In genomic region chr5:168073311-168073710, GRCh38 we compare ENCODE assay signal across 17 cellular contexts.
DNase-seq lines count a peak whose midpoint lies in the region; ATAC-seq and TF ChIP-seq lines count a peak whose summit lies in the region.
"Had no signal": no experiment of that assay in that cellular context is flagged by ENCODE, and none has a peak within 500 bp of the region (broad histone marks: within the 10 kb centered on the region; RNA-seq: fewer than 3 reads in every experiment).

No MANE protein-coding gene starts in this region.

- DNase-seq in GM23248 (no peak), NCI-H69 (lab: John Stamatoyannopoulos, UW) (peak; percentile 86), endodermal cell (no peak), sciatic nerve (ENCODE audit: low spot score) (no peak), transverse colon (no peak)
- DNase-seq: ACHN, DMS 273 treated with DMSO at 0.1 percent for 48 hours, DND-41, GOT3, KBM-7, NCI-H2171 treated with DMSO at 0.1 percent for 48 hours, NCI-H446, NCI-H526 treated with DMSO at 0.1 percent for 48 hours, SIG-M5 had no signal

- H3K36me3 Mint-ChIP-seq in endodermal cell (ENCODE audit: low read depth): no peaks in the 10 kb centered on the region
- H3K36me3 Mint-ChIP-seq: CD14-positive monocyte had no signal

- H3K4me2 ChIP-seq in GM23248 (ENCODE audit: unreplicated experiment): no peak overlapping the region

- H3K27me3 ChIP-seq in GM23248 (replicated peaks; ENCODE audit: insufficient read depth) (no peaks in the 10 kb centered on the region), endodermal cell (ENCODE audit: control insufficient read depth, insufficient read depth, low read length, poor library complexity, severe bottlenecking) (no peaks in the 10 kb centered on the region), transverse colon (no peaks in the 10 kb centered on the region)

- in situ Hi-C loops in GM23248 (cut with MboI): no loop called here
- in situ Hi-C loops in transverse colon (cut with MboI; ENCODE audit: low pct_ligation_motif_present in 1 of 4, low pct_unique_long_range_greater_than_20kb in 1 of 4, low sequenced_read_pairs in 3 of 4): no loop called here

- H3K4me3 Mint-ChIP-seq in endodermal cell: no peak overlapping the region
- H3K4me3 Mint-ChIP-seq: CD14-positive monocyte had no signal

- no peaks in the 10 kb centered on the region for H3K9me2 ChIP-seq in GM23248 (ENCODE audit: insufficient read depth)

- TF ChIP-seq CTCF in endodermal cell (conservative IDR thresholded peaks at IDR 0.05) (no peak), transverse colon (IDR thresholded peaks at IDR 0.05) (no peak)

- intact Hi-C loops in sciatic nerve (cut with DNase I) (no loop called here), transverse colon (cut with DNase I; ENCODE audit: low total_unique reads) (no loop called here)

- H3K9me3 ChIP-seq in GM23248 (ENCODE audit: low read depth) (no peaks in the 10 kb centered on the region), endodermal cell (ENCODE audit: control insufficient read depth, low read length) (no peaks in the 10 kb centered on the region), transverse colon (no peaks in the 10 kb centered on the region)

- ATAC-seq in sciatic nerve: peak; percentile 41
- no peak for ATAC-seq in HG03045 (IDR thresholded peaks at IDR 0.05; ENCODE audit: unreplicated experiment)
- no peak for ATAC-seq in HG03108 (IDR thresholded peaks at IDR 0.05; ENCODE audit: unreplicated experiment)

- H2AFZ ChIP-seq in GM23248: no peak overlapping the region

- H3K4me1 Mint-ChIP-seq in endodermal cell: no peaks in the 10 kb centered on the region
- H3K4me1 Mint-ChIP-seq: CD14-positive monocyte had no signal

- H3K4me3 ChIP-seq in GM23248 (no peak overlapping the region), endodermal cell (ENCODE audit: low read length) (no peak overlapping the region), transverse colon (no peak overlapping the region)

- peaks cover 24% of the 10 kb centered on the region for H3K27me3 Mint-ChIP-seq in endodermal cell (ENCODE audit: insufficient read depth)

- peak overlapping the region; percentile 10 for H3K27ac Mint-ChIP-seq in endodermal cell

- WGBS in GM23248 (ENCODE audit: low coverage in 1 of 2, low lambda C conversion rate in 2 of 2, missing lambda C conversion rate in 2 of 2), 2 experiments: 94 to 95% methylated on average over 5 of the region's 5 CpGs
- WGBS in endodermal cell (ENCODE audit: insufficient coverage in 1 of 2, insufficient read length in 1 of 2), 2 experiments: 95 to 98% methylated on average over 5 of the region's 5 CpGs
- WGBS in transverse colon (ENCODE audit: low coverage in 1 of 2), 2 donors: 98% methylated on average over 5 of the region's 5 CpGs; no CpG with 5 or more reads in 1 of the 2 donors

- peaks cover 9% of the 10 kb centered on the region for H3F3A ChIP-seq in GM23248 (ENCODE audit: insufficient read depth)

- no peak for TF ChIP-seq EP300 in transverse colon (IDR thresholded peaks at IDR 0.05; ENCODE audit: low read depth)

- no peaks in the 10 kb centered on the region for H4K20me1 ChIP-seq in GM23248 (ENCODE audit: insufficient read depth)

- H3K4me1 ChIP-seq in GM23248 (ENCODE audit: insufficient read depth) (peaks cover 43% of the 10 kb centered on the region), endodermal cell (ENCODE audit: control insufficient read depth, insufficient read depth, low read length) (no peaks in the 10 kb centered on the region), transverse colon (no peaks in the 10 kb centered on the region)

- no peaks in the 10 kb centered on the region for H3K9me3 Mint-ChIP-seq in endodermal cell

- H3K9ac ChIP-seq in GM23248 (no peak overlapping the region), endodermal cell (ENCODE audit: extremely low read depth, low read length, poor library complexity, severe bottlenecking) (no peak overlapping the region)

- H3K27ac ChIP-seq in GM23248 (peak overlapping the region; percentile 27; the same call in 1 of the 2 replicates), endodermal cell (ENCODE audit: low read depth, low read length) (no peak overlapping the region), transverse colon (no peak overlapping the region)

- H3K36me3 ChIP-seq in GM23248 (ENCODE audit: low read depth) (0 out of 2 replicates have a peak, but pooled peaks cover 3% of the 10 kb centered on the region), endodermal cell (ENCODE audit: control insufficient read depth, insufficient read depth, low read length) (no peaks in the 10 kb centered on the region), transverse colon (no peaks in the 10 kb centered on the region)

- H3K79me2 ChIP-seq in GM23248 (ENCODE audit: insufficient read depth): no peaks in the 10 kb centered on the region

- TF ChIP-seq POLR2A in transverse colon (IDR thresholded peaks at IDR 0.05): no peak
